Comparison of ENCODE assay signal across 13 cellular contexts in the genomic region with DNA sequence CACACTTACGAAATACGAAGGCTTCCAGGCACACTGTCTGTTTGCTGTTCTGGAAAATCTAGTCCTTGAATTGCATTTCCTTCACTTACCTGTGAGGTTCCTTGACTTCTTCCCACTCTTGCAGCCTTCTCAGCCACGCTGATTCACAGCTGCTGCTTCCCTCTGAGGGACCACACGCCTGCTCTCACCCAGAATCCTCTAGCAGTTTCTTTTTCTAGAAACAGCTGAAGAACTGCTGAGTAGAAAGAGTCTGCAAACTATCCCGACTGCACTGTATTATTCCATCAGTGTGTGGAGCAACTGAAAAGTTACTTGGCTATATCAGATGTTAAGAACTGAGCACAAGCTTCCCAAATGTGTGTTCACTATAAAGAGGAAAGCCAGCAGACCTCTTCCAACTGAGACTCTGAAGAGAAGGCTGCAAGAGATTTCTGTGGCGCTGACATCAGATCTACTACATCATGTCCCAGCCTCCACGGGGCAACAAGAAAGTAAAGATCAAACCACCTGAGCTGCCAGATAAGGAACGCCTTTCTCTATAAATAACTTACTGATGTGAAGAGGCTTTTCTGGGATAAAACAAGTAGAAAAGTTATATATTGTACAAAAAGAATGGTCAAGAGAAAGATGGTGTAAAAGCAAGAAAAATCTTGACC.
DNase-seq lines count a peak whose midpoint lies in the region; ATAC-seq, FAIRE-seq and TF ChIP-seq lines count a peak whose summit lies in the region.
"Had no signal": no experiment of that assay in that cellular context is flagged by ENCODE, and none has a peak within 500 bp of the region (broad histone marks: within the 10 kb centered on the region; RNA-seq: fewer than 3 reads in every experiment).

No MANE protein-coding gene starts in this region.

- H3K4me3 ChIP-seq in coronary artery (peak overlapping the region; percentile 3), muscle layer of duodenum (ENCODE audit: low read depth in 1 of 2, low read length in 2 of 2) (no peak overlapping the region), thymus (ENCODE audit: low read length) (no peak overlapping the region)

- no peak for FAIRE-seq in HTR-8/SVneo (lab: Jason Lieb, UNC)

- TF ChIP-seq CTCF in coronary artery (IDR thresholded peaks at IDR 0.05), result no peak

- H3K27ac Mint-ChIP-seq in activated CD4-positive, alpha-beta memory T cell treated with anti-CD3 and anti-CD28 coated beads, Interleukin-2, amount 10 ng/mL, durations not matched to agents 7 days and 5 days, result peak overlapping the region; percentile 15
- no peak overlapping the region for H3K27ac Mint-ChIP-seq in activated CD4-positive, alpha-beta memory T cell treated with anti-CD3 and anti-CD28 coated beads for 36 hours

- H3K4me1 Mint-ChIP-seq in activated CD4-positive, alpha-beta memory T cell treated with anti-CD3 and anti-CD28 coated beads, Interleukin-2, amount 10 ng/mL, durations not matched to agents 7 days and 5 days, result peaks cover 33% of the 10 kb centered on the region
- H3K4me1 Mint-ChIP-seq in activated CD4-positive, alpha-beta memory T cell treated with anti-CD3 and anti-CD28 coated beads for 36 hours (ENCODE audit: low read depth), result peaks cover 28% of the 10 kb centered on the region

- no peak for ATAC-seq in HG02884 (IDR thresholded peaks at IDR 0.05; ENCODE audit: unreplicated experiment)
- ATAC-seq: naive thymus-derived CD8-positive, alpha-beta T cell had no signal

- CTCF ChIA-PET in activated CD4-positive, alpha-beta memory T cell treated with anti-CD3 and anti-CD28 coated beads, Interleukin-2, amount 10 ng/mL, durations not matched to agents 7 days and 5 days (lab: Charles Lee), result no interaction called here
- CTCF ChIA-PET in activated CD4-positive, alpha-beta memory T cell treated with anti-CD3 and anti-CD28 coated beads for 36 hours (lab: Charles Lee), result interaction anchor here (0.8 to 1.1 kb wide), 2 partner anchors 23 to 105 kb away, joined by 3 read pairs; no protein-coding TSS in a partner anchor

- intact Hi-C loops in activated CD4-positive, alpha-beta memory T cell treated with anti-CD3 and anti-CD28 coated beads for 36 hours (cut with micrococcal nuclease), result no loop called here

- no peak overlapping the region for H3K4me3 Mint-ChIP-seq in activated CD4-positive, alpha-beta memory T cell treated with anti-CD3 and anti-CD28 coated beads, Interleukin-2, amount 10 ng/mL, durations not matched to agents 7 days and 5 days
- no peak overlapping the region for H3K4me3 Mint-ChIP-seq in activated CD4-positive, alpha-beta memory T cell treated with anti-CD3 and anti-CD28 coated beads for 36 hours
- H3K4me3 Mint-ChIP-seq: naive thymus-derived CD8-positive, alpha-beta T cell; type B pancreatic cell had no signal

- H3K4me1 ChIP-seq in muscle layer of duodenum (ENCODE audit: control insufficient read depth in 1 of 2, insufficient read depth in 2 of 2, low read length in 2 of 2) (peaks cover 0 to 13% of the 10 kb centered on the region in 2 donors), thymus (ENCODE audit: control insufficient read depth, insufficient read depth, low read length) (peaks cover 6% of the 10 kb centered on the region)

- H3K27ac ChIP-seq in coronary artery (peak overlapping the region in 1 of 2 donors; percentile 38), muscle layer of duodenum (ENCODE audit: low read length) (peak overlapping the region; percentile 4), thymus (ENCODE audit: low read depth) (peak overlapping the region; percentile 52)

- no peak for DNase-seq in activated CD4-positive, alpha-beta memory T cell treated with anti-CD3 and anti-CD28 coated beads, Interleukin-2, amount 10 ng/mL, durations not matched to agents 7 days and 5 days
- DNase-seq in activated CD4-positive, alpha-beta memory T cell treated with anti-CD3 and anti-CD28 coated beads for 36 hours, result no peak
- no peak for DNase-seq in coronary artery (ENCODE audit: low spot score)
- no peak for DNase-seq in HTR-8/SVneo (ENCODE audit: insufficient read length, low spot score)
- no peak for DNase-seq in H4 (ENCODE audit: low spot score)
- DNase-seq: activated effector memory CD4-positive, alpha-beta T cell treated with anti-CD3 and anti-CD28 coated beads, Interleukin-2, amount 50 U/mL, for 16 hours; KG1; naive thymus-derived CD8-positive, alpha-beta T cell; NCI-H2081 had no signal

- no peaks in the 10 kb centered on the region for H3K9me3 Mint-ChIP-seq in activated CD4-positive, alpha-beta memory T cell treated with anti-CD3 and anti-CD28 coated beads, Interleukin-2, amount 10 ng/mL, durations not matched to agents 7 days and 5 days
- H3K9me3 Mint-ChIP-seq in activated CD4-positive, alpha-beta memory T cell treated with anti-CD3 and anti-CD28 coated beads for 36 hours, result no peaks in the 10 kb centered on the region
- H3K9me3 Mint-ChIP-seq: naive thymus-derived CD8-positive, alpha-beta T cell; type B pancreatic cell had no signal

- POLR2A ChIA-PET in activated CD4-positive, alpha-beta memory T cell treated with anti-CD3 and anti-CD28 coated beads, Interleukin-2, amount 10 ng/mL, durations not matched to agents 7 days and 5 days (lab: Charles Lee), result no interaction called here
- POLR2A ChIA-PET in activated CD4-positive, alpha-beta memory T cell treated with anti-CD3 and anti-CD28 coated beads for 36 hours (lab: Charles Lee), result no interaction called here

- H3K36me3 ChIP-seq in muscle layer of duodenum (ENCODE audit: control insufficient read depth in 1 of 2, insufficient read depth in 2 of 2, low read length in 2 of 2), result no peaks in the 10 kb centered on the region
- no peaks in the 10 kb centered on the region for H3K36me3 ChIP-seq in thymus (ENCODE audit: control insufficient read depth, insufficient read depth)

- no peaks in the 10 kb centered on the region for H3K27me3 Mint-ChIP-seq in activated CD4-positive, alpha-beta memory T cell treated with anti-CD3 and anti-CD28 coated beads, Interleukin-2, amount 10 ng/mL, durations not matched to agents 7 days and 5 days
- H3K27me3 Mint-ChIP-seq in activated CD4-positive, alpha-beta memory T cell treated with anti-CD3 and anti-CD28 coated beads for 36 hours, result no peaks in the 10 kb centered on the region
- H3K27me3 Mint-ChIP-seq: naive thymus-derived CD8-positive, alpha-beta T cell; type B pancreatic cell had no signal

- peaks cover 27% of the 10 kb centered on the region for H3K36me3 Mint-ChIP-seq in activated CD4-positive, alpha-beta memory T cell treated with anti-CD3 and anti-CD28 coated beads, Interleukin-2, amount 10 ng/mL, durations not matched to agents 7 days and 5 days (ENCODE audit: low read depth)
- peaks cover 2% of the 10 kb centered on the region for H3K36me3 Mint-ChIP-seq in activated CD4-positive, alpha-beta memory T cell treated with anti-CD3 and anti-CD28 coated beads for 36 hours

- no peaks in the 10 kb centered on the region for H3K9me3 ChIP-seq in muscle layer of duodenum (ENCODE audit: control insufficient read depth in 1 of 2, low read length in 2 of 2)
- H3K9me3 ChIP-seq in thymus (ENCODE audit: control insufficient read depth), result no peaks in the 10 kb centered on the region

- H3K27me3 ChIP-seq in muscle layer of duodenum (ENCODE audit: low read depth, low read length) (no peaks in the 10 kb centered on the region), thymus (ENCODE audit: control insufficient read depth, insufficient read depth) (no peaks in the 10 kb centered on the region)

- WGBS in thymus, result 45% methylated on average over 8 of the region's 8 CpGs
